17 cellular contexts compared by ENCODE assay signal in the genomic region with DNA sequence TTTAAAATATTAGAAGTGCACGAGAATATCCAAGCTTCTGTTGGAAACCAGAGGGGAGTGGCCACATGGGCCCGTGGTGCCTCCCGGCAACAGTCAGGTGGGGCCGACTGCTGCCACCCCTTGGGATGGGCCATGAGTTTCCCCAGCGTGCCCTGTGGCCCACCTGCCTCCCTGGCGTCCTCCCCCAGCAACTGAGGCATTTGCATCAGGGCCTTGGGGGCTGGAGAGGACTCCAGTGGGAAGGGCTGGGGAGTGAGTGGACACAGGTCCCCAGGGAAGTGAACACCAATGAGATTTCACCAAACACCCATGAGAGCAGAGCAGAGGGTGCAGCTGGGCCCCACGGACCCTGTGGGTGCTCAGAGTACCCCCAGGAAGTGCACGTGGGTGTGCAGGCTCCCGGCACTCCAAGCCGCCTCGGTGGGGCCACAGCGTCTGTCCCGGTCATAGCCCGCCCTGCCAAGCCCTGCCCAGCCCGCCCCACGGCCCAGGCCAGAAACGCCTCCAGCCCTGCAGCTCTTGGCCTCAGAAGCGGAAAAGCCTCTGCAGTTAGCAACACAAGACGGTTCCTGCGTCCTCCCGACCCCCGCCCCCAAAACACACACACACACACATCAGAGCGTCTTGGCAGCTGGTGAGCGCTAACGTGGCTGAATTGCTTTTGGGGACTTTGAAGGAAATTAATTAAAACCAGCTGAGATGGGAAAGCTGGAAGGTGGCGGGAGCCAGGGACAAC. TPM values are rescaled to one million over a fixed set of nuclear protein-coding genes. Genes with fewer than 3 reads are reported as not detected.
DNase-seq lines count a peak whose midpoint lies in the region; ATAC-seq, FAIRE-seq and TF ChIP-seq lines count a peak whose summit lies in the region.
"Had no signal": no experiment of that assay in that cellular context is flagged by ENCODE, and none has a peak within 500 bp of the region (broad histone marks: within the 10 kb centered on the region; RNA-seq: fewer than 3 reads in every experiment).

No MANE protein-coding gene starts in this region.

- no peaks in the 10 kb centered on the region for H3K9me3 Mint-ChIP-seq in endodermal cell
- H3K9me3 Mint-ChIP-seq: activated T-cell treated with anti-CD3 and anti-CD28 coated beads, Interleukin-2, amount 50 U/mL, for 24 hours; CD4-positive, alpha-beta memory T cell had no signal

- TF ChIP-seq CTCF in HFF-Myc (IDR thresholded peaks at IDR 0.05; ENCODE audit: low read depth, low read length, missing control alignments): no peak
- no peak for TF ChIP-seq CTCF in endodermal cell (conservative IDR thresholded peaks at IDR 0.05)
- TF ChIP-seq CTCF in hepatocyte (IDR thresholded peaks at IDR 0.05; ENCODE audit: poor library complexity): no peak
- no peak for TF ChIP-seq CTCF in suprapubic skin (IDR thresholded peaks at IDR 0.05)

- H3K27ac Mint-ChIP-seq in endodermal cell: no peak overlapping the region
- H3K27ac Mint-ChIP-seq: activated T-cell treated with anti-CD3 and anti-CD28 coated beads, Interleukin-2, amount 50 U/mL, for 24 hours had no signal

- no peaks in the 10 kb centered on the region for H3K79me2 ChIP-seq in hepatocyte

- H3K4me2 ChIP-seq in hepatocyte: peak overlapping the region; percentile 51
- H3K4me2 ChIP-seq: smooth muscle cell had no signal

- H3K4me1 ChIP-seq in endodermal cell (ENCODE audit: control insufficient read depth, insufficient read depth, low read length) (no peaks in the 10 kb centered on the region), hepatocyte (ENCODE audit: insufficient read depth) (peaks cover 13% of the 10 kb centered on the region), suprapubic skin (peaks cover 15% of the 10 kb centered on the region)

- no peaks in the 10 kb centered on the region for H3K36me3 Mint-ChIP-seq in endodermal cell (ENCODE audit: low read depth)
- H3K36me3 Mint-ChIP-seq: CD4-positive, alpha-beta memory T cell had no signal

- H3K27me3 ChIP-seq in endodermal cell (ENCODE audit: control insufficient read depth, insufficient read depth, low read length, poor library complexity, severe bottlenecking): no peaks in the 10 kb centered on the region
- no peaks in the 10 kb centered on the region for H3K27me3 ChIP-seq in hepatocyte
- H3K27me3 ChIP-seq in suprapubic skin: peaks cover 12% of the 10 kb centered on the region

- H3K9ac ChIP-seq in endodermal cell (ENCODE audit: extremely low read depth, low read length, poor library complexity, severe bottlenecking): no peak overlapping the region

- 92 to 95% methylated on average over 13 to 26 of the region's 26 CpGs for WGBS in endodermal cell (ENCODE audit: insufficient coverage in 1 of 2, insufficient read length in 1 of 2), 2 experiments
- WGBS in hepatocyte (ENCODE audit: low lambda C conversion rate, missing lambda C conversion rate): 62% methylated on average over 18 of the region's 26 CpGs
- WGBS in suprapubic skin: 43% methylated on average over 1 of the region's 26 CpGs

- no peak overlapping the region for H3K4me3 Mint-ChIP-seq in endodermal cell
- H3K4me3 Mint-ChIP-seq: activated T-cell treated with anti-CD3 and anti-CD28 coated beads, Interleukin-2, amount 50 U/mL, for 24 hours; CD4-positive, alpha-beta memory T cell had no signal

- no peaks in the 10 kb centered on the region for H3K4me1 Mint-ChIP-seq in endodermal cell

- H3K36me3 ChIP-seq in endodermal cell (ENCODE audit: control insufficient read depth, insufficient read depth, low read length) (no peaks in the 10 kb centered on the region), hepatocyte (replicated peaks; ENCODE audit: insufficient read depth, low read depth) (no peaks in the 10 kb centered on the region), suprapubic skin (no peaks in the 10 kb centered on the region)

- no peak for TF ChIP-seq POLR2A in suprapubic skin (IDR thresholded peaks at IDR 0.05)
- no peak for TF ChIP-seq POLR2A in GM12891 (IDR thresholded peaks at IDR 0.05; ENCODE audit: low read depth, low read length)

- peak; percentile 41 for DNase-seq in HFF-Myc (ENCODE audit: extremely low read depth, low read depth)
- no peak for DNase-seq in endodermal cell
- DNase-seq in hepatocyte (ENCODE audit: low spot score): peak; percentile 64
- no peak for DNase-seq in suprapubic skin (ENCODE audit: low spot score in 2 of 2)
- no peak for DNase-seq in SW480 (ENCODE audit: low spot score)
- DNase-seq in GM12891 (ENCODE audit: insufficient read length, low spot score): no peak
- DNase-seq: activated CD4-positive, alpha-beta T cell treated with anti-CD3 and anti-CD28 coated beads, Interleukin-2, amount 50 U/mL, for 1 hour; activated T-cell treated with anti-CD3 and anti-CD28 coated beads, Interleukin-2, amount 50 U/mL, for 24 hours; CD4-positive, alpha-beta memory T cell; NCI-H1092; NCI-H226; SIG-M5; stimulated activated naive CD8-positive, alpha-beta T cell treated with anti-CD3 and anti-CD28 coated beads, Interleukin-15, Interleukin-2, amounts not matched to agents 100 U/mL and 50 U/mL, for 24 hours had no signal

- no peak overlapping the region for H2AFZ ChIP-seq in hepatocyte

- no peaks in the 10 kb centered on the region for H3K9me3 ChIP-seq in endodermal cell (ENCODE audit: control insufficient read depth, low read length)
- H3K9me3 ChIP-seq in hepatocyte (ENCODE audit: low read depth): no peaks in the 10 kb centered on the region
- H3K9me3 ChIP-seq in suprapubic skin: no peaks in the 10 kb centered on the region

- H3K27me3 Mint-ChIP-seq in endodermal cell (ENCODE audit: insufficient read depth): no peaks in the 10 kb centered on the region
- H3K27me3 Mint-ChIP-seq: activated T-cell treated with anti-CD3 and anti-CD28 coated beads, Interleukin-2, amount 50 U/mL, for 24 hours had no signal

- no peak for TF ChIP-seq EP300 in suprapubic skin (IDR thresholded peaks at IDR 0.05)

- no peaks in the 10 kb centered on the region for H4K20me1 ChIP-seq in hepatocyte (ENCODE audit: insufficient read depth, poor library complexity, severe bottlenecking)

- no peaks in the 10 kb centered on the region for H3K9me2 ChIP-seq in hepatocyte (replicated peaks; ENCODE audit: insufficient read depth)

- FAIRE-seq in GM12891 (lab: Jason Lieb, UNC): no peak
- FAIRE-seq: GM12878, H54 had no signal

- no peak for ATAC-seq in GM18520 (IDR thresholded peaks at IDR 0.05; ENCODE audit: unreplicated experiment)
- ATAC-seq: GM12878; stimulated activated naive CD8-positive, alpha-beta T cell treated with anti-CD3 and anti-CD28 coated beads, Interleukin-15, Interleukin-2, amounts not matched to agents 100 U/mL and 50 U/mL, for 24 hours had no signal

- H3K27ac ChIP-seq in endodermal cell (ENCODE audit: low read depth, low read length) (peak overlapping the region; percentile 44), hepatocyte (peak overlapping the region; percentile 27), suprapubic skin (no peak overlapping the region)

- H3K4me3 ChIP-seq in HFF-Myc (replicated peaks; ENCODE audit: low read depth, low read length) (no peak overlapping the region), endodermal cell (ENCODE audit: low read length) (no peak overlapping the region), hepatocyte (no peak overlapping the region), suprapubic skin (peak overlapping the region; percentile 28)
- H3K4me3 ChIP-seq: GM12878, smooth muscle cell had no signal

TF ChIP-seq in GM12891, 5 proteins besides CTCF, POLR2A, EP300 and RAD21:
- TF ChIP-seq POU2F2 (IDR thresholded peaks at IDR 0.05; ENCODE audit: low read depth, low read length): no peak
- TF ChIP-seq PAX5 (IDR thresholded peaks at IDR 0.05; ENCODE audit: insufficient read depth, low read length, severe bottlenecking): no peak
- TF ChIP-seq POLR2AphosphoS5 (IDR thresholded peaks at IDR 0.05; ENCODE audit: low read depth, low read length): no peak
- TF ChIP-seq TAF1 (IDR thresholded peaks at IDR 0.05; ENCODE audit: low read depth, low read length): no peak
- no peak for TF ChIP-seq SPI1 (IDR thresholded peaks at IDR 0.05; ENCODE audit: low read depth, low read length)

RNA-seq across cellular contexts. Expression of a gene that starts 22.7 kb away (rescaled TPM):
- total RNA-seq in endodermal cell (1 to 10 TPM in 1 of 2 donors, under 1 TPM in 1; 0.68 to 4.7 TPM), hepatocyte (0.72 and 1.0 TPM in 2 replicates), suprapubic skin (under 1 TPM; 0.24 to 0.55 (median 0.41) TPM)
- 0.53 TPM for polyA plus RNA-seq in endodermal cell (2013, experiment 1 of 2)
- 0.46 TPM for polyA plus RNA-seq in endodermal cell (2013, experiment 2 of 2)
- 0.94 and 1.3 TPM in 2 replicates for polyA plus RNA-seq in hepatocyte
- 0.26 TPM for polyA plus RNA-seq in GM12891 (2012; ENCODE audit: low read depth, missing spikeins)

RNA-seq across cellular contexts. Expression of a gene that starts 47.6 kb away (rescaled TPM):
- total RNA-seq in endodermal cell: 10 to 100 TPM; 18.1 to 21.5 TPM
- polyA plus RNA-seq in endodermal cell (2013, experiment 1 of 2): 5.6 TPM
- polyA plus RNA-seq in endodermal cell (2013, experiment 2 of 2): 5.0 TPM
- total RNA-seq in hepatocyte: 3.1 and 4.1 TPM in 2 replicates
- polyA plus RNA-seq in hepatocyte: 8.3 and 11.9 TPM in 2 replicates
- total RNA-seq in suprapubic skin: 1 to 10 TPM; 4.2 to 9.3 (median 5.1) TPM
- 0.87 TPM for polyA plus RNA-seq in GM12891 (2012; ENCODE audit: low read depth, missing spikeins)

Comparison
In these comparisons a context has a peak if more than half of its experiments do, and no peak if none do; other contexts are left out.
1. DNase-seq: peak in HFF-Myc (single experiment) and hepatocyte (single experiment); none in endodermal cell (single experiment), suprapubic skin (0 of 2), SW480 (single experiment) and GM12891 (single experiment).